ENCODE assay signal across 1 cellular context in the genomic region with DNA sequence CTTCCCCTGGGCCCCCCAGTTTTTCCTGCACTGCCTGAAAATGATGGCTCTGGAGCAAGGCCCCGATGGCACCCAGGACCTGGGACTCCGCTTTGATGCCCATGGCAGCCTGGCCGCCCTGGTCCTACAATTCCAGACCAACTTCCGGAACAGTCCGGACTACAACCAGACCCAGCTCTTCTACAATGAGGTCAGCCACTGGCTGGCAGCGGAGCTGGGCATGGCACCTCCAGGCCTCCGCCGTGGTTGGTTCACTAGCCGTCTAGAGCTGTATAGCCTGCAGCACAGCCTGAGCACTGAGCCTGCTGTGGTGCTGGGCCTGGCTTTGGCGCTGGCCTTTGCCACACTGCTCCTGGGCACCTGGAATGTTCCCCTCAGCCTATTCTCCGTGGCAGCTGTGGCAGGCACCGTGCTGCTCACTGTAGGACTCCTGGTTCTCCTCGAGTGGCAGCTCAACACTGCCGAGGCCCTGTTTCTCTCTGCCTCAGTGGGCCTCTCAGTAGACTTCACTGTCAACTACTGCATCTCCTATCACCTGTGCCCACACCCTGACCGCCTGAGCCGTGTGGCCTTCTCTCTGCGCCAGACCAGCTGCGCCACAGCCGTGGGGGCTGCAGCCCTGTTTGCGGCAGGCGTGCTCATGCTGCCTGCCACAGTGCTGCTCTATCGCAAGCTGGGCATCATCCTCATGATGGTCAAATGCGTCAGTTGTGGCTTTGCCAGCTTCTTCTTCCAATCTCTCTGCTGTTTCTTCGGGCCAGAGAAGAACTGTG.
TF ChIP-seq lines count a peak whose summit lies in the region.

No MANE protein-coding gene starts in this region.

TF ChIP-seq in HepG2, 621 proteins besides CTCF, POLR2A, EP300 and RAD21:
- TF ChIP-seq, protein P1, sequence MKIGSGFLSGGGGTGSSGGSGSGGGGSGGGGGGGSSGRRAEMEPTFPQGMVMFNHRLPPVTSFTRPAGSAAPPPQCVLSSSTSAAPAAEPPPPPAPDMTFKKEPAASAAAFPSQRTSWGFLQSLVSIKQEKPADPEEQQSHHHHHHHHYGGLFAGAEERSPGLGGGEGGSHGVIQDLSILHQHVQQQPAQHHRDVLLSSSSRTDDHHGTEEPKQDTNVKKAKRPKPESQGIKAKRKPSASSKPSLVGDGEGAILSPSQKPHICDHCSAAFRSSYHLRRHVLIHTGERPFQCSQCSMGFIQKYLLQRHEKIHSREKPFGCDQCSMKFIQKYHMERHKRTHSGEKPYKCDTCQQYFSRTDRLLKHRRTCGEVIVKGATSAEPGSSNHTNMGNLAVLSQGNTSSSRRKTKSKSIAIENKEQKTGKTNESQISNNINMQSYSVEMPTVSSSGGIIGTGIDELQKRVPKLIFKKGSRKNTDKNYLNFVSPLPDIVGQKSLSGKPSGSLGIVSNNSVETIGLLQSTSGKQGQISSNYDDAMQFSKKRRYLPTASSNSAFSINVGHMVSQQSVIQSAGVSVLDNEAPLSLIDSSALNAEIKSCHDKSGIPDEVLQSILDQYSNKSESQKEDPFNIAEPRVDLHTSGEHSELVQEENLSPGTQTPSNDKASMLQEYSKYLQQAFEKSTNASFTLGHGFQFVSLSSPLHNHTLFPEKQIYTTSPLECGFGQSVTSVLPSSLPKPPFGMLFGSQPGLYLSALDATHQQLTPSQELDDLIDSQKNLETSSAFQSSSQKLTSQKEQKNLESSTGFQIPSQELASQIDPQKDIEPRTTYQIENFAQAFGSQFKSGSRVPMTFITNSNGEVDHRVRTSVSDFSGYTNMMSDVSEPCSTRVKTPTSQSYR (CRISPR knock-in tag; IDR thresholded peaks at IDR 0.05; ENCODE audit: borderline replicate concordance), result no peak
- TF ChIP-seq, protein P2, sequence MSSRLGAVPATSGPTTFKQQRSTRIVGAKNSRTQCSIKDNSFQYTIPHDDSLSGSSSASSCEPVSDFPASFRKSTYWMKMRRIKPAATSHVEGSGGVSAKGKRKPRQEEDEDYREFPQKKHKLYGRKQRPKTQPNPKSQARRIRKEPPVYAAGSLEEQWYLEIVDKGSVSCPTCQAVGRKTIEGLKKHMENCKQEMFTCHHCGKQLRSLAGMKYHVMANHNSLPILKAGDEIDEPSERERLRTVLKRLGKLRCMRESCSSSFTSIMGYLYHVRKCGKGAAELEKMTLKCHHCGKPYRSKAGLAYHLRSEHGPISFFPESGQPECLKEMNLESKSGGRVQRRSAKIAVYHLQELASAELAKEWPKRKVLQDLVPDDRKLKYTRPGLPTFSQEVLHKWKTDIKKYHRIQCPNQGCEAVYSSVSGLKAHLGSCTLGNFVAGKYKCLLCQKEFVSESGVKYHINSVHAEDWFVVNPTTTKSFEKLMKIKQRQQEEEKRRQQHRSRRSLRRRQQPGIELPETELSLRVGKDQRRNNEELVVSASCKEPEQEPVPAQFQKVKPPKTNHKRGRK (CRISPR knock-in tag; IDR thresholded peaks at IDR 0.05), result no peak
- TF ChIP-seq HDAC1 (CRISPR knock-in tag; IDR thresholded peaks at IDR 0.05) (no peak), ZBTB39 (CRISPR knock-in tag; IDR thresholded peaks at IDR 0.05) (no peak), BHLHE40 (IDR thresholded peaks at IDR 0.05; ENCODE audit: low read length) (no peak), HNRNPL (IDR thresholded peaks at IDR 0.05; ENCODE audit: low read depth, low read length) (0 out of 2 replicates have a peak, but pooled peaks have one; percentile 17), ONECUT2 (CRISPR knock-in tag; IDR thresholded peaks at IDR 0.05) (no peak), AGO2 (optimal IDR thresholded peaks at IDR 0.05; ENCODE audit: low read depth, low read length) (no peak), ZNF772 (CRISPR knock-in tag; IDR thresholded peaks at IDR 0.05) (0 out of 2 replicates have a peak, but pooled peaks have one; percentile 1), TBX3 (IDR thresholded peaks at IDR 0.05; ENCODE audit: borderline replicate concordance) (no peak), HOXD1 (CRISPR knock-in tag; IDR thresholded peaks at IDR 0.05) (no peak), ZBTB2 (CRISPR knock-in tag; IDR thresholded peaks at IDR 0.05; ENCODE audit: low read depth) (no peak)
